ENCODE assay signal across 11 cellular contexts in the genomic region with DNA sequence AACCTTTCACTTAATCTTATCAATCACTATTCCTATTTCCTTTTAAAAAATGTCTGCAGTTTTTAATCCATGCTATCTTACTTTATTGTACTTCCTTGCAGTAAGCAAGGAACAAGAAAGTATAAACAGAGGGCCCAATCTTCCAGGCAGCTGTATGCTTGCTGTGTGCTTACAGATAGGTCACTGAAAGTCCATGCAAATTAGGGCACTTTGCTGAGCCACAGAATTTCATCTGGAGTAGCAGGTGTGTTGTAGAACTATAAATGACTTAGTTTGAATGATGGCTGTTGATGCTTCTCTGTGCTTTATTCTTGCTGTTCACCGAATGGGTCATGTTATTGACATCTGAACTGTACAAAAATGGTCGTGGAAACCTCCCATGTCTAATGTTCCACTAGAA.
A peak's percentile ranks its signal among the peaks of the same experiment; 100 is the strongest.
DNase-seq lines count a peak whose midpoint lies in the region; ATAC-seq, FAIRE-seq and TF ChIP-seq lines count a peak whose summit lies in the region.
"Had no signal": no experiment of that assay in that cellular context is flagged by ENCODE, and none has a peak within 500 bp of the region (broad histone marks: within the 10 kb centered on the region; RNA-seq: fewer than 3 reads in every experiment).

No MANE protein-coding gene starts in this region.

- no peak for TF ChIP-seq POLR2A in GM12891 (IDR thresholded peaks at IDR 0.05; ENCODE audit: low read depth, low read length)

- ATAC-seq in GM19395 (IDR thresholded peaks at IDR 0.05; ENCODE audit: unreplicated experiment), result peak; percentile 95
- ATAC-seq in HG02759 (IDR thresholded peaks at IDR 0.05; ENCODE audit: unreplicated experiment), result peak; percentile 93
- ATAC-seq in HG03432 (IDR thresholded peaks at IDR 0.05; ENCODE audit: unreplicated experiment), result peak; percentile 96
- no peak for ATAC-seq in omental fat pad (ENCODE audit: low FRiP score)
- ATAC-seq: foreskin keratinocyte had no signal

- FAIRE-seq in GM12891 (lab: Jason Lieb, UNC) (peak; percentile 90), HTR-8/SVneo (lab: Jason Lieb, UNC) (no peak)

- TF ChIP-seq CTCF in omental fat pad (IDR thresholded peaks at IDR 0.05), result no peak

- DNase-seq in GM12891 (ENCODE audit: insufficient read length, low spot score) (no peak), cerebellar cortex (ENCODE audit: low spot score) (no peak), omental fat pad (ENCODE audit: low spot score) (no peak), HTR-8/SVneo (ENCODE audit: insufficient read length, low spot score) (no peak), pons (ENCODE audit: low spot score) (no peak)
- DNase-seq: foreskin keratinocyte; nephron progenitor cell; NK-92 treated with Interleukin-12 subunit alpha and Interleukin-12 subunit beta, amount 100 ng/mL, for 24 hours had no signal

TF ChIP-seq in GM12891, 5 proteins besides CTCF, POLR2A, EP300 and RAD21:
- TF ChIP-seq POU2F2 (IDR thresholded peaks at IDR 0.05; ENCODE audit: low read depth, low read length) (peak; percentile 94), TAF1 (IDR thresholded peaks at IDR 0.05; ENCODE audit: low read depth, low read length) (no peak), SPI1 (IDR thresholded peaks at IDR 0.05; ENCODE audit: low read depth, low read length) (no peak)
TF ChIP-seq in GM12891: peak in this region for 1.
